Comparison of ENCODE assay signal across 15 cellular contexts in the genomic region with DNA sequence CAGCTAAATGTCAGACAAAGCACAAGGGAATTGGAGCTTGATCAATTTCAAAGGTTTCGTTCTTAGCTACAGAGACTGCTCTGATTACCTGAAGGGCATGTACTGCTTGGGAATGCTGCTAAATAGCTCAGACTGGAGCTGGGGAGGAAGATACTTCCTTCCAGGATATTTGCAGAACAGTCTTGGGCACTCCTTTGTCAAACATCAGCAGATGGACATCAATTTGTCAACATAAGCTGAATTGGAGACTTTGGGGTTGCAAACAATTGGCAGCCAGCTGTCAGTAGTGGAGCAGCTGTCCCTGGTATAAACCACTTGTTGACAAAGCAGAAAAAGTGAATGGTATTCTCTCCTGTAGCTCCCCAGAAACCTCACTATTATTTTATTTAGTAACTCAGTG.
DNase-seq lines count a peak whose midpoint lies in the region; ATAC-seq and TF ChIP-seq lines count a peak whose summit lies in the region.
"Had no signal": no experiment of that assay in that cellular context is flagged by ENCODE, and none has a peak within 500 bp of the region (broad histone marks: within the 10 kb centered on the region; RNA-seq: fewer than 3 reads in every experiment).

No MANE protein-coding gene starts in this region.

- no peak for ATAC-seq in HG03521 (IDR thresholded peaks at IDR 0.05; ENCODE audit: unreplicated experiment)
- ATAC-seq in HG03571 (IDR thresholded peaks at IDR 0.05; ENCODE audit: unreplicated experiment): no peak
- ATAC-seq: effector memory CD8-positive, alpha-beta T cell; HepG2 had no signal

- peak; percentile 45 for DNase-seq in COR-L47 (lab: John Stamatoyannopoulos, UW)
- DNase-seq in DMS53 treated with DMSO at 0.1 percent for 48 hours (lab: John Stamatoyannopoulos, UW; ENCODE audit: unreplicated experiment): peak; percentile 73
- peak; percentile 43 for DNase-seq in NCI-H774 (lab: John Stamatoyannopoulos, UW)
- peak; percentile 31 for DNase-seq in mucosa of gallbladder (ENCODE audit: low spot score)
- DNase-seq in GM10266 (ENCODE audit: extremely low spot score): no peak
- DNase-seq in SK-N-DZ (ENCODE audit: low spot score): no peak
- DNase-seq: effector memory CD8-positive, alpha-beta T cell; HCEC 1CT; hippocampal formation; stimulated activated CD4-positive, alpha-beta T cell treated with anti-CD3 and anti-CD28 coated beads, Interleukin-4, amount 100 ng/mL, for 4 hours; SW 1271; thyroid gland had no signal

- TF ChIP-seq CTCF in GM10266 (IDR thresholded peaks at IDR 0.05; ENCODE audit: control insufficient read depth, insufficient read depth, low read depth, missing control alignments): no peak

Comparison
In these comparisons a context has a peak if more than half of its experiments do, and no peak if none do; other contexts are left out.
1. DNase-seq: peak in COR-L47 (single experiment), DMS53 treated with DMSO at 0.1 percent for 48 hours (single experiment), NCI-H774 (single experiment) and mucosa of gallbladder (single experiment); none in GM10266 (single experiment) and SK-N-DZ (single experiment).